In the genomic region with DNA sequence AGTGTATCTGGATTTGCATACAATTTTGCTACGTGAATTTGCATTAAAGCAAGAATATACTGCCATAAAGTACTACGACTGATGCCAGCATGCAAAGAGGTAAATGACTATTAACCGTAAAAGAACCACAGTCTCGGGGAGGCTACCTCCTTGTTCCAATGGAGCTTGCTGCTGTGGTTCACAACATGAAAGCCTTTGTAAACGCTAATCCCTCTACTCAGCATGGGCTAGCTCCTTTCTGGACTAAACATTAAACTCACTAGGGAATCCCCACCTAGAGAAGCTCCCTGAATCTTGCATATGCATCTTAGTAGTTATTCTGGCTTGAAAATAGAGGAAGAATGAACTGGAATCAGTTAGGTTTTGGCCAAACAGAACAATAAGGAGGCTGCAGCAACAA, we compare ENCODE assay signal across 30 cellular contexts.
A peak's percentile ranks its signal among the peaks of the same experiment; 100 is the strongest.
DNase-seq lines count a peak whose midpoint lies in the region; ATAC-seq and TF ChIP-seq lines count a peak whose summit lies in the region.
"Had no signal": no experiment of that assay in that cellular context is flagged by ENCODE, and none has a peak within 500 bp of the region (broad histone marks: within the 10 kb centered on the region; RNA-seq: fewer than 3 reads in every experiment).

No MANE protein-coding gene starts in this region.

- POLR2A ChIA-PET in A673 (lab: Charles Lee; ENCODE audit: low non-redundant PET), result interaction anchor here (0.9 kb wide), 1 partner anchor 15 kb away, joined by 3 read pairs; no protein-coding TSS in a partner anchor

- H3K27ac Mint-ChIP-seq in nephron progenitor cell, result no peak overlapping the region
- H3K27ac Mint-ChIP-seq: activated CD4-positive, alpha-beta T cell treated with anti-CD3 and anti-CD28 coated beads for 36 hours; activated CD8-positive, alpha-beta memory T cell treated with anti-CD3 and anti-CD28 coated beads, Interleukin-2, amount 10 ng/mL, durations not matched to agents 7 days and 5 days; activated naive CD4-positive, alpha-beta T cell treated with anti-CD3 and anti-CD28 coated beads for 36 hours; activated T-cell treated with anti-CD3 and anti-CD28 coated beads, Interleukin-2, amount 50 U/mL, for 72 hours; T-helper 1 cell treated with Interleukin-12 subunit alpha and Interleukin-12 subunit beta and Interleukin-4 antibody, amounts not matched to agents 30 μg/mL and 1 μg/mL, for 36 hours had no signal

- CTCF ChIA-PET in A673 (lab: Charles Lee), result no interaction called here

- H3K27ac ChIP-seq in A673 (ENCODE audit: low read depth, low read length, poor library complexity, severe bottlenecking) (peak overlapping the region; percentile 3), HUES48 (ENCODE audit: low read depth, low read length) (peak overlapping the region; percentile 86)
- H3K27ac ChIP-seq: colonic mucosa, gastrocnemius medialis, ovary, Peyer's patch, spleen, testis had no signal

- H3K9ac ChIP-seq in HUES48 (ENCODE audit: low read depth, low read length), result 0 out of 2 replicates have a peak overlapping the region, but pooled peaks have one; percentile 4

- H3K27me3 Mint-ChIP-seq in nephron progenitor cell (ENCODE audit: low read depth, poor library complexity), result no peaks in the 10 kb centered on the region
- H3K27me3 Mint-ChIP-seq: activated CD4-positive, alpha-beta T cell treated with anti-CD3 and anti-CD28 coated beads for 36 hours; activated CD8-positive, alpha-beta memory T cell treated with anti-CD3 and anti-CD28 coated beads, Interleukin-2, amount 10 ng/mL, durations not matched to agents 7 days and 5 days had no signal

- peaks cover 21% of the 10 kb centered on the region for H3K4me1 Mint-ChIP-seq in nephron progenitor cell

- BruUV-seq in A673 (replicated peaks; lab: Mats Ljungman, UMichigan), result no TSS peak

- no peak overlapping the region for H3K4me3 Mint-ChIP-seq in nephron progenitor cell
- H3K4me3 Mint-ChIP-seq: activated CD4-positive, alpha-beta T cell treated with anti-CD3 and anti-CD28 coated beads for 36 hours; activated CD8-positive, alpha-beta memory T cell treated with anti-CD3 and anti-CD28 coated beads, Interleukin-2, amount 10 ng/mL, durations not matched to agents 7 days and 5 days; activated naive CD4-positive, alpha-beta T cell treated with anti-CD3 and anti-CD28 coated beads for 36 hours; activated T-cell treated with anti-CD3 and anti-CD28 coated beads, Interleukin-2, amount 50 U/mL, for 72 hours; T-helper 1 cell treated with Interleukin-12 subunit alpha and Interleukin-12 subunit beta and Interleukin-4 antibody, amounts not matched to agents 30 μg/mL and 1 μg/mL, for 36 hours had no signal

- H3K36me3 Mint-ChIP-seq in nephron progenitor cell (ENCODE audit: low read depth), result peaks cover 19% of the 10 kb centered on the region
- H3K36me3 Mint-ChIP-seq: activated CD8-positive, alpha-beta memory T cell treated with anti-CD3 and anti-CD28 coated beads, Interleukin-2, amount 10 ng/mL, durations not matched to agents 7 days and 5 days had no signal

- no peaks in the 10 kb centered on the region for H3K27me3 ChIP-seq in A673 (replicated peaks; ENCODE audit: insufficient read depth, low read depth, low read length, poor library complexity)
- H3K27me3 ChIP-seq in HUES48 (ENCODE audit: control insufficient read depth, insufficient read depth, low read length), result no peaks in the 10 kb centered on the region
- H3K27me3 ChIP-seq: colonic mucosa, gastrocnemius medialis, ovary, Peyer's patch, spleen, testis had no signal

- H3K9me3 ChIP-seq in A673 (ENCODE audit: low read depth, low read length, poor library complexity, severe bottlenecking) (no peaks in the 10 kb centered on the region), HUES48 (ENCODE audit: control insufficient read depth, insufficient read depth, low read length) (no peaks in the 10 kb centered on the region)
- H3K9me3 ChIP-seq: colonic mucosa, gastrocnemius medialis, ovary, Peyer's patch, spleen, testis had no signal

- TF ChIP-seq CTCF in A673 (conservative IDR thresholded peaks at IDR 0.05; ENCODE audit: low read depth, low read length), result no peak
- TF ChIP-seq CTCF in nephron progenitor cell (IDR thresholded peaks at IDR 0.05), result no peak

- H3K9me3 Mint-ChIP-seq in nephron progenitor cell, result peaks cover 3% of the 10 kb centered on the region
- H3K9me3 Mint-ChIP-seq: activated naive CD4-positive, alpha-beta T cell treated with anti-CD3 and anti-CD28 coated beads for 36 hours; activated T-cell treated with anti-CD3 and anti-CD28 coated beads, Interleukin-2, amount 50 U/mL, for 72 hours; T-helper 1 cell treated with Interleukin-12 subunit alpha and Interleukin-12 subunit beta and Interleukin-4 antibody, amounts not matched to agents 30 μg/mL and 1 μg/mL, for 36 hours had no signal

- no peaks in the 10 kb centered on the region for H3K36me3 ChIP-seq in A673 (ENCODE audit: insufficient read depth, low read length, poor library complexity, severe bottlenecking)
- H3K36me3 ChIP-seq in HUES48 (ENCODE audit: control insufficient read depth, insufficient read depth, low read length), result no peaks in the 10 kb centered on the region
- H3K36me3 ChIP-seq: colonic mucosa, gastrocnemius medialis, ovary, Peyer's patch, spleen had no signal

- H3K4me1 ChIP-seq in A673 (ENCODE audit: insufficient read depth, low read length, poor library complexity, severe bottlenecking) (peaks cover 58% of the 10 kb centered on the region), HUES48 (ENCODE audit: control insufficient read depth, insufficient read depth, low read length) (peaks cover 87% of the 10 kb centered on the region)
- H3K4me1 ChIP-seq: colonic mucosa, testis had no signal

- intact Hi-C loops in A673 (cut with micrococcal nuclease; ENCODE audit: unreplicated experiment), result no loop called here

- DNase-seq in A673 (ENCODE audit: low spot score), result peak; percentile 71
- DNase-seq in ecto neural progenitor cell (ENCODE audit: low spot score), result peak; percentile 50
- DNase-seq in iPS-NIHi7 (ENCODE audit: extremely low spot score), result peak; percentile 45
- no peak for DNase-seq in nephron progenitor cell
- no peak for DNase-seq in RKO (ENCODE audit: low spot score)
- no peak for DNase-seq in activated CD4-positive, alpha-beta T cell treated with anti-CD3 and anti-CD28 coated beads, Interleukin-2, amount 50 U/mL, for 1 hour
- DNase-seq: activated CD4-positive, alpha-beta T cell treated with anti-CD3 and anti-CD28 coated beads for 36 hours; activated CD8-positive, alpha-beta memory T cell treated with anti-CD3 and anti-CD28 coated beads, Interleukin-2, amount 10 ng/mL, durations not matched to agents 7 days and 5 days; activated naive CD4-positive, alpha-beta T cell treated with anti-CD3 and anti-CD28 coated beads for 36 hours; activated T-cell treated with anti-CD3 and anti-CD28 coated beads, Interleukin-2, amount 50 U/mL, for 72 hours; colonic mucosa; DMS53; gastrocnemius medialis; GDM1; hippocampal formation; kidney glomerular epithelial cell; mammary epithelial cell; NCI-H1092 treated with DMSO at 0.1 percent for 48 hours; NCI-H2081 treated with DMSO at 0.1 percent for 48 hours; NCI-H446 treated with DMSO at 0.1 percent for 48 hours; NK-92 treated with Interleukin-12 subunit alpha and Interleukin-12 subunit beta, amount 100 ng/mL, for 24 hours; ovary; Peyer's patch; spleen; stimulated activated CD4-positive, alpha-beta T cell treated with anti-CD3 and anti-CD28 coated beads, Interleukin-4, amount 100 ng/mL, for 1 hour; stimulated activated naive CD4-positive, alpha-beta T cell; testis had no signal

- no peak for ATAC-seq in GM19035 (IDR thresholded peaks at IDR 0.05; ENCODE audit: unreplicated experiment)
- ATAC-seq: activated CD4-positive, alpha-beta T cell treated with anti-CD3 and anti-CD28 coated beads for 36 hours; activated CD8-positive, alpha-beta memory T cell treated with anti-CD3 and anti-CD28 coated beads, Interleukin-2, amount 10 ng/mL, durations not matched to agents 7 days and 5 days; activated T-cell treated with anti-CD3 and anti-CD28 coated beads, Interleukin-2, amount 50 U/mL, for 72 hours; gastrocnemius medialis had no signal

- H3K4me3 ChIP-seq in A673 (ENCODE audit: low read depth, low read length, poor library complexity, severe bottlenecking), result no peak overlapping the region
- H3K4me3 ChIP-seq in HUES48 (ENCODE audit: low read depth, low read length), result peak overlapping the region; percentile 56
- H3K4me3 ChIP-seq: colonic mucosa, gastrocnemius medialis, ovary, Peyer's patch, spleen, testis had no signal

Comparison
In these comparisons a context has a peak if more than half of its experiments do, and no peak if none do; other contexts are left out.
1. DNase-seq: peak in A673 (single experiment), ecto neural progenitor cell (single experiment) and iPS-NIHi7 (single experiment); none in nephron progenitor cell (single experiment), RKO (single experiment) and activated CD4-positive, alpha-beta T cell treated with anti-CD3 and anti-CD28 coated beads, Interleukin-2, amount 50 U/mL, for 1 hour (single experiment).